Comparison of ENCODE assay signal across 24 cellular contexts in genomic region chr3:107664614-107665013, GRCh38.
DNase-seq lines count a peak whose midpoint lies in the region; ATAC-seq and TF ChIP-seq lines count a peak whose summit lies in the region.
"Had no signal": no experiment of that assay in that cellular context is flagged by ENCODE, and none has a peak within 500 bp of the region (broad histone marks: within the 10 kb centered on the region; RNA-seq: fewer than 3 reads in every experiment).

No MANE protein-coding gene starts in this region.

- no peaks in the 10 kb centered on the region for H3K79me2 ChIP-seq in SK-N-SH (ENCODE audit: insufficient read depth)

- no peak for TF ChIP-seq EP300 in SK-N-SH (IDR thresholded peaks at IDR 0.05; ENCODE audit: borderline replicate concordance in 1 of 2, low read depth in 1 of 2, low read length in 1 of 2)

- CTCF ChIA-PET in SK-N-SH (lab: Yijun Ruan, JAX) = interaction anchor here (1.0 to 4.2 kb wide), 5 partner anchors 12 to 813 kb away, joined by 3 to 36 read pairs (median 6); no protein-coding TSS in a partner anchor

- H3K9me3 Mint-ChIP-seq in nephron = no peaks in the 10 kb centered on the region
- H3K9me3 Mint-ChIP-seq: memory B cell; natural killer cell; stimulated activated naive CD8-positive, alpha-beta T cell treated with anti-CD3 and anti-CD28 coated beads, Interleukin-15, Interleukin-2, amounts not matched to agents 100 ng/mL and 50 ng/mL, for 24 hours had no signal

- TF ChIP-seq RAD21 in SK-N-SH (IDR thresholded peaks at IDR 0.05; ENCODE audit: low read length) = peak; percentile 29; the same call in 1 of the 2 replicates

- DNase-seq in SK-N-SH = no peak
- DNase-seq in choroid plexus epithelial cell (ENCODE audit: low read depth) = peak; percentile 24
- DNase-seq in left colon = no peak
- DNase-seq in mucosa of descending colon = no peak
- DNase-seq in coronary artery (ENCODE audit: low spot score) = no peak
- DNase-seq: activated CD4-positive, alpha-beta T cell treated with anti-CD3 and anti-CD28 coated beads, Interleukin-2, amount 50 U/mL, for 48 hours; activated effector memory CD4-positive, alpha-beta T cell treated with anti-CD3 and anti-CD28 coated beads, Interleukin-2, amount 50 U/mL, for 16 hours; caudate nucleus; kidney glomerular epithelial cell; natural killer cell; OCI-M1; SHP77; stimulated activated CD4-positive, alpha-beta T cell treated with anti-CD3 and anti-CD28 coated beads, Interleukin-2, amount 100 ng/mL, for 48 hours; T-helper 2 cell had no signal

- ATAC-seq in SK-N-SH treated with all-trans-retinoic acid at 6 μM for 48 hours = no peak
- ATAC-seq in left colon = no peak
- no peak for ATAC-seq in mucosa of descending colon
- ATAC-seq in HG02623 (IDR thresholded peaks at IDR 0.05; ENCODE audit: unreplicated experiment) = no peak
- ATAC-seq: esophagus mucosa, K562, natural killer cell had no signal

- H3K4me1 ChIP-seq in SK-N-SH (ENCODE audit: control insufficient read depth in 1 of 2, insufficient read depth in 2 of 2, low read depth in 1 of 2, low read length in 1 of 2) = peaks cover 7 to 14% of the 10 kb centered on the region in 2 experiments; a peak in 3 of 4 replicates
- no peaks in the 10 kb centered on the region for H3K4me1 ChIP-seq in mucosa of descending colon (ENCODE audit: low read depth)

- no peaks in the 10 kb centered on the region for H3K9me3 ChIP-seq in SK-N-SH
- H3K9me3 ChIP-seq in mucosa of descending colon = no peaks in the 10 kb centered on the region

- 93% methylated on average over 2 of the region's 2 CpGs for WGBS in SK-N-SH (ENCODE audit: low lambda C conversion rate)

- no peaks in the 10 kb centered on the region for H3K36me3 Mint-ChIP-seq in nephron (ENCODE audit: low read depth)
- H3K36me3 Mint-ChIP-seq: natural killer cell had no signal

- H3K27ac ChIP-seq in SK-N-SH (ENCODE audit: low read depth in 2 of 2, low read length in 1 of 2) (no peak overlapping the region), coronary artery (peak overlapping the region in 1 of 2 donors; percentile 11)
- H3K27ac ChIP-seq: 22Rv1, skin epidermis had no signal

- H3K4me3 ChIP-seq in SK-N-SH (ENCODE audit: low read depth in 2 of 2, low read length in 1 of 2) (no peak overlapping the region), choroid plexus epithelial cell (ENCODE audit: low read depth, low read length) (no peak overlapping the region), mucosa of descending colon (no peak overlapping the region), coronary artery (no peak overlapping the region)
- H3K4me3 ChIP-seq: K562, skin epidermis had no signal

- H3K27ac Mint-ChIP-seq in nephron = peak overlapping the region in 1 of 3 experiments; percentile 5
- H3K27ac Mint-ChIP-seq: memory B cell; natural killer cell; progenitor cell of endocrine pancreas; stimulated activated naive CD8-positive, alpha-beta T cell treated with anti-CD3 and anti-CD28 coated beads, Interleukin-15, Interleukin-2, amounts not matched to agents 100 ng/mL and 50 ng/mL, for 24 hours had no signal

- peaks cover 39% of the 10 kb centered on the region for H3K4me1 Mint-ChIP-seq in nephron

- POLR2A ChIA-PET in SK-N-SH (lab: Yijun Ruan, JAX) = no interaction called here

- H3K9ac ChIP-seq in SK-N-SH = no peak overlapping the region

- H3K27me3 Mint-ChIP-seq in nephron (ENCODE audit: low read depth) = no peaks in the 10 kb centered on the region
- H3K27me3 Mint-ChIP-seq: memory B cell; progenitor cell of endocrine pancreas; stimulated activated naive CD8-positive, alpha-beta T cell treated with anti-CD3 and anti-CD28 coated beads, Interleukin-15, Interleukin-2, amounts not matched to agents 100 ng/mL and 50 ng/mL, for 24 hours had no signal

- H3K27me3 ChIP-seq in SK-N-SH (ENCODE audit: insufficient read depth) = no peaks in the 10 kb centered on the region

- H3K36me3 ChIP-seq in SK-N-SH (replicated peaks in 1 of 2; ENCODE audit: control insufficient read depth in 1 of 2, insufficient read depth in 2 of 2, low read length in 1 of 2) (peaks cover 0 to 3% of the 10 kb centered on the region in 2 experiments), mucosa of descending colon (ENCODE audit: low read depth) (no peaks in the 10 kb centered on the region)

- H2AFZ ChIP-seq in SK-N-SH (ENCODE audit: low read depth) = no peak overlapping the region

- H3K9me2 ChIP-seq in SK-N-SH = no peaks in the 10 kb centered on the region

- intact Hi-C loops in left colon (cut with DNase I, micrococcal nuclease) (no loop called here), mucosa of descending colon (cut with DNase I, micrococcal nuclease) (no loop called here)

- TF ChIP-seq CTCF in SK-N-SH (IDR thresholded peaks at IDR 0.05) = 0 out of 2 replicates have a peak, but pooled peaks have one; percentile 11
- peak; percentile 32 for TF ChIP-seq CTCF in choroid plexus epithelial cell (conservative IDR thresholded peaks at IDR 0.05; ENCODE audit: low read depth, low read length)
- peak in 2 of 3 experiments; percentile 11 for TF ChIP-seq CTCF in nephron (IDR thresholded peaks at IDR 0.05; ENCODE audit: unreplicated experiment in 3 of 3)
- no peak for TF ChIP-seq CTCF in mucosa of descending colon (IDR thresholded peaks at IDR 0.05)
- no peak for TF ChIP-seq CTCF in coronary artery (IDR thresholded peaks at IDR 0.05)

- no peaks in the 10 kb centered on the region for H4K20me1 ChIP-seq in SK-N-SH (ENCODE audit: insufficient read depth)

- no peak overlapping the region for H3K4me2 ChIP-seq in SK-N-SH

- H3K4me3 Mint-ChIP-seq in nephron = no peak overlapping the region
- H3K4me3 Mint-ChIP-seq: memory B cell; natural killer cell; stimulated activated naive CD8-positive, alpha-beta T cell treated with anti-CD3 and anti-CD28 coated beads, Interleukin-15, Interleukin-2, amounts not matched to agents 100 ng/mL and 50 ng/mL, for 24 hours had no signal

- peaks cover 4% of the 10 kb centered on the region for H3F3A ChIP-seq in SK-N-SH (replicated peaks; ENCODE audit: insufficient read depth)

TF ChIP-seq in SK-N-SH, 30 proteins besides CTCF, POLR2A, EP300 and RAD21 (continues in another document):
- no peak for TF ChIP-seq MXI1 (IDR thresholded peaks at IDR 0.05; ENCODE audit: low read depth, low read length)
- TF ChIP-seq, protein P1, sequence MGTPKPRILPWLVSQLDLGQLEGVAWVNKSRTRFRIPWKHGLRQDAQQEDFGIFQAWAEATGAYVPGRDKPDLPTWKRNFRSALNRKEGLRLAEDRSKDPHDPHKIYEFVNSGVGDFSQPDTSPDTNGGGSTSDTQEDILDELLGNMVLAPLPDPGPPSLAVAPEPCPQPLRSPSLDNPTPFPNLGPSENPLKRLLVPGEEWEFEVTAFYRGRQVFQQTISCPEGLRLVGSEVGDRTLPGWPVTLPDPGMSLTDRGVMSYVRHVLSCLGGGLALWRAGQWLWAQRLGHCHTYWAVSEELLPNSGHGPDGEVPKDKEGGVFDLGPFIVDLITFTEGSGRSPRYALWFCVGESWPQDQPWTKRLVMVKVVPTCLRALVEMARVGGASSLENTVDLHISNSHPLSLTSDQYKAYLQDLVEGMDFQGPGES (IDR thresholded peaks at IDR 0.05; ENCODE audit: low read depth, low read length) = no peak
- no peak for TF ChIP-seq POLR2AphosphoS5 (IDR thresholded peaks at IDR 0.05; ENCODE audit: low read depth, low read length)
- no peak for TF ChIP-seq NFIC (IDR thresholded peaks at IDR 0.05; ENCODE audit: borderline replicate concordance)
- no peak for TF ChIP-seq SIN3A (IDR thresholded peaks at IDR 0.05; ENCODE audit: borderline replicate concordance, low read depth, low read length)

TF ChIP-seq in SK-N-SH treated with all-trans-retinoic acid at 6 μM for 48 hours, 23 proteins besides CTCF, POLR2A, EP300 and RAD21 (continues in another document):
- TF ChIP-seq SNAI2 (CRISPR knock-in tag; IDR thresholded peaks at IDR 0.05) (no peak), ZNF8 (CRISPR knock-in tag; IDR thresholded peaks at IDR 0.05) (no peak), TSHZ2 (CRISPR knock-in tag; IDR thresholded peaks at IDR 0.05) (no peak), ZFP30 (CRISPR knock-in tag; IDR thresholded peaks at IDR 0.05) (no peak), PPARA (CRISPR knock-in tag; IDR thresholded peaks at IDR 0.05; ENCODE audit: borderline replicate concordance) (no peak), ISL1 (CRISPR knock-in tag; IDR thresholded peaks at IDR 0.05) (no peak)
- TF ChIP-seq, protein P2, sequence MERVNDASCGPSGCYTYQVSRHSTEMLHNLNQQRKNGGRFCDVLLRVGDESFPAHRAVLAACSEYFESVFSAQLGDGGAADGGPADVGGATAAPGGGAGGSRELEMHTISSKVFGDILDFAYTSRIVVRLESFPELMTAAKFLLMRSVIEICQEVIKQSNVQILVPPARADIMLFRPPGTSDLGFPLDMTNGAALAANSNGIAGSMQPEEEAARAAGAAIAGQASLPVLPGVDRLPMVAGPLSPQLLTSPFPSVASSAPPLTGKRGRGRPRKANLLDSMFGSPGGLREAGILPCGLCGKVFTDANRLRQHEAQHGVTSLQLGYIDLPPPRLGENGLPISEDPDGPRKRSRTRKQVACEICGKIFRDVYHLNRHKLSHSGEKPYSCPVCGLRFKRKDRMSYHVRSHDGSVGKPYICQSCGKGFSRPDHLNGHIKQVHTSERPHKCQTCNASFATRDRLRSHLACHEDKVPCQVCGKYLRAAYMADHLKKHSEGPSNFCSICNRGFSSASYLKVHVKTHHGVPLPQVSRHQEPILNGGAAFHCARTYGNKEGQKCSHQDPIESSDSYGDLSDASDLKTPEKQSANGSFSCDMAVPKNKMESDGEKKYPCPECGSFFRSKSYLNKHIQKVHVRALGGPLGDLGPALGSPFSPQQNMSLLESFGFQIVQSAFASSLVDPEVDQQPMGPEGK (CRISPR knock-in tag; IDR thresholded peaks at IDR 0.05; ENCODE audit: borderline replicate concordance) = no peak

Comparison
In these comparisons a context has a peak if more than half of its experiments do, and no peak if none do; other contexts are left out.
1. CTCF ChIP-seq: peak in SK-N-SH (single experiment), choroid plexus epithelial cell (single experiment) and nephron (2 of 3); none in mucosa of descending colon (single experiment) and coronary artery (single experiment).